ENCODE assay signal across 8 cellular contexts in the genomic region with DNA sequence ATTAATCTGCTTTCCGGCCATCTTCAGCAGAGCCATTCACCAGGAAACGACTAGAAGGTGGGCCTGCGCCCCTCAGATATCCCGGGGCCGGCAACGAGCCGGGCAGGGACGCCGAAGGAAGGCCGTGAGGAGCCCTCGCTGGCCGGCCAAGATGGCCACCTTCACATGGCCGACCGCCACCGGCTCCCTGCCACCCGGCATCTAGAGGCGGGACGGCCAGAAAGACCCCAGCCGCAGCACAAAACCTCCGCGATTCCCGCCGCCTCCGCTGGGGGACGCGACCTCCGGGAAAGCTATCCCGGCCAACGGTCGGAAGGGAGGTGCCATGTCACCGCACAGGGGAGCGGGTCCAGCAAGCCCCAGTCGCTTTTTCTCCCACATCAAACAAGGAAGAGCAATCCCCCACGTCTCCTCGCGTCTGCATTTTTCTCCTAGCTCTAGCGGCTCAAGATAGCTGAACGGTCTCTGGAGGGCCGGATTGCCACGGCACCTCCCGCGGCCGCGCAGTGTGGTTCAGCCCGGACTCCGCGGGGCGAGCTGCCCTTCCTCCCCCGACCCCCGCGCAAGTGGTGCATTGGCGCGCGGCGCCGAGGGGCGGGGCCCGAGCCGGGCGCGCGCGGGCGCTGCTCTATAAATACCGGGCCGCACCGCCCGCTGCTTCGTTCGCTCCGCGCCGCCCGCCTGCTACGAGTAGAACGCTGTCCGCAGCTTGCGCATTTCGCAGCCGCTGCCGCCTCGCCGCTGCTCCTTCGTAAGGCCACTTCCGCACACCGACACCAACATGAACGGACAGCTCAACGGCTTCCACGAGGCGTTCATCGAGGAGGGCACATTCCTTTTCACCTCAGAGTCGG. TPM values are rescaled to one million over a fixed set of nuclear protein-coding genes. Genes with fewer than 3 reads are reported as not detected.
DNase-seq lines count a peak whose midpoint lies in the region; ATAC-seq and TF ChIP-seq lines count a peak whose summit lies in the region.

Gene MAT2A, plus strand, starts transcription at position 662 of the 854 bp plus-strand sequence. Its CDS starts 120 bp downstream, at position 782.

- H3K27ac ChIP-seq in ovary (peak within 1 kb of the TSS; percentile 97 to 98), thyroid gland (peak within 1 kb of the TSS; percentile 97 to 100 (median 98))

- DNase-seq in NCI-H1092 (lab: John Stamatoyannopoulos, UW) (peak; percentile 85), glomerular visceral epithelial cell (ENCODE audit: extremely low spot score) (peak; percentile 91), ovary (peak; percentile 96 to 98 (median 97)), thyroid gland (peak; percentile 95 to 96)
- peak; percentile 93 for DNase-seq in activated naive CD4-positive, alpha-beta T cell treated with anti-CD3 and anti-CD28 coated beads, Interleukin-2, amount 50 U/mL, for 72 hours (ENCODE audit: low spot score in 2 of 2)

- peaks cover 46 to 60% of the 10 kb centered on the region in 2 donors for H3K36me3 Mint-ChIP-seq in activated naive CD4-positive, alpha-beta T cell treated with anti-CD3 and anti-CD28 coated beads, Interleukin-2, amount 50 U/mL, for 72 hours

- no peaks in the 10 kb centered on the region for H3K27me3 ChIP-seq in ovary
- H3K27me3 ChIP-seq in thyroid gland, result no peaks in the 10 kb centered on the region

- TF ChIP-seq CTCF in ovary (IDR thresholded peaks at IDR 0.05), result peak; percentile 55 to 92 (median 91)
- TF ChIP-seq CTCF in thyroid gland (IDR thresholded peaks at IDR 0.05), result peak; percentile 39 to 84 (median 78)

- H3K4me3 ChIP-seq in ovary, result peak within 1 kb of the TSS; percentile 68
- peak within 1 kb of the TSS; percentile 52 to 94 (median 89) for H3K4me3 ChIP-seq in thyroid gland (replicated peaks in 1 of 3)

- no peaks in the 10 kb centered on the region for H3K9me3 ChIP-seq in ovary
- no peaks in the 10 kb centered on the region for H3K9me3 ChIP-seq in thyroid gland

- H3K27ac Mint-ChIP-seq in activated naive CD4-positive, alpha-beta T cell treated with anti-CD3 and anti-CD28 coated beads, Interleukin-2, amount 50 U/mL, for 72 hours, result peak within 1 kb of the TSS; percentile 94 to 97

- peak; percentile 100 for TF ChIP-seq POLR2A in GM10847 (IDR thresholded peaks at IDR 0.05; ENCODE audit: extremely low read depth, insufficient read length)
- TF ChIP-seq POLR2A in ovary (IDR thresholded peaks at IDR 0.05), result peak; percentile 99
- peak; percentile 98 to 100 for TF ChIP-seq POLR2A in thyroid gland (IDR thresholded peaks at IDR 0.05)

- no peaks in the 10 kb centered on the region for H3K9me3 Mint-ChIP-seq in activated naive CD4-positive, alpha-beta T cell treated with anti-CD3 and anti-CD28 coated beads, Interleukin-2, amount 50 U/mL, for 72 hours

- peaks cover 4% of the 10 kb centered on the region for H3K4me1 ChIP-seq in ovary (ENCODE audit: insufficient read depth)
- peaks cover 31 to 38% of the 10 kb centered on the region in 2 donors for H3K4me1 ChIP-seq in thyroid gland

- ATAC-seq in HG02610 (IDR thresholded peaks at IDR 0.05; ENCODE audit: unreplicated experiment) (peak; percentile 78), SK-N-SH treated with all-trans-retinoic acid at 6 μM for 48 hours (peak; percentile 84)
- ATAC-seq in activated naive CD4-positive, alpha-beta T cell treated with anti-CD3 and anti-CD28 coated beads, Interleukin-2, amount 50 U/mL, for 72 hours, result peak; percentile 79 to 84

- no peak for TF ChIP-seq EP300 in ovary (IDR thresholded peaks at IDR 0.05)

- no peaks in the 10 kb centered on the region for H3K36me3 ChIP-seq in ovary
- H3K36me3 ChIP-seq in thyroid gland, result peaks cover 28 to 35% of the 10 kb centered on the region in 2 donors

- intact Hi-C loops in ovary (cut with DNase I) (loop anchor here in 2 of 4 donors (2.0 to 5.0 kb wide), 2 partner anchors 101 to 118 kb away; no protein-coding TSS in a partner anchor), thyroid gland (cut with DNase I) (no loop called here)

- 0% methylated on average over 68 to 92 of the region's 92 CpGs for WGBS in ovary, 3 donors
- WGBS in thyroid gland, 2 donors, result 1 to 2% methylated on average over 32 to 40 of the region's 92 CpGs

TF ChIP-seq in SK-N-SH treated with all-trans-retinoic acid at 6 μM for 48 hours, 23 proteins besides CTCF, POLR2A, EP300 and RAD21:
- no peak for TF ChIP-seq PPARA (CRISPR knock-in tag; IDR thresholded peaks at IDR 0.05; ENCODE audit: borderline replicate concordance)
- TF ChIP-seq ZC3H10 (CRISPR knock-in tag; IDR thresholded peaks at IDR 0.05), result no peak; the same call in 1 of the 2 replicates
- peak; percentile 36; the same call in 1 of the 2 replicates for TF ChIP-seq POU6F1 (CRISPR knock-in tag; IDR thresholded peaks at IDR 0.05; ENCODE audit: borderline replicate concordance, low read depth)
- no peak for TF ChIP-seq ZNF70 (CRISPR knock-in tag; IDR thresholded peaks at IDR 0.05)
- TF ChIP-seq BACH2 (CRISPR knock-in tag; IDR thresholded peaks at IDR 0.05; ENCODE audit: borderline replicate concordance), result no peak
- TF ChIP-seq CSDC2 (CRISPR knock-in tag; IDR thresholded peaks at IDR 0.05), result peak; percentile 15; the same call in 1 of the 2 replicates
- TF ChIP-seq ESRRG (CRISPR knock-in tag; IDR thresholded peaks at IDR 0.05), result no peak
- TF ChIP-seq SNAI2 (CRISPR knock-in tag; IDR thresholded peaks at IDR 0.05), result no peak
TF ChIP-seq in SK-N-SH treated with all-trans-retinoic acid at 6 μM for 48 hours: peak in this region for 2.

RNA-seq across cellular contexts. Expression of gene MAT2A, which starts in this region (rescaled TPM):
- 100 to 1,000 TPM; 271 to 281 TPM for total RNA-seq in activated naive CD4-positive, alpha-beta T cell treated with anti-CD3 and anti-CD28 coated beads, Interleukin-2, amount 50 U/mL, for 72 hours
- 100 to 1,000 TPM; 128 to 766 (median 228) TPM for total RNA-seq in ovary
- 100 to 1,000 TPM in 1 of 2 donors, 10 to 100 TPM in 1; 70.8 to 224 TPM for polyA plus RNA-seq in ovary
- 100 to 1,000 TPM; 303 to 511 (median 354) TPM for total RNA-seq in thyroid gland

Comparison
In these comparisons a context has a peak if more than half of its experiments do, and no peak if none do; other contexts are left out.
1. Peak in every context shown above with its lines: DNase-seq, ATAC-seq, H3K4me3 ChIP-seq and H3K27ac ChIP-seq.